Comparison of ENCODE assay signal across 9 cellular contexts in genomic region chr4:70688795-70689231, GRCh38. TPM values are rescaled to one million over a fixed set of nuclear protein-coding genes. Genes with fewer than 3 reads are reported as not detected.
DNase-seq lines count a peak whose midpoint lies in the region; ATAC-seq lines count a peak whose summit lies in the region.
"Had no signal": no experiment of that assay in that cellular context is flagged by ENCODE, and none has a peak within 500 bp of the region (broad histone marks: within the 10 kb centered on the region; RNA-seq: fewer than 3 reads in every experiment).

No MANE protein-coding gene starts in this region.

- ATAC-seq in GM18867 (IDR thresholded peaks at IDR 0.05; ENCODE audit: unreplicated experiment) = peak; percentile 1
- ATAC-seq in HG03520 (IDR thresholded peaks at IDR 0.05; ENCODE audit: unreplicated experiment) = peak; percentile 1
- ATAC-seq in stimulated activated naive B cell treated with anti-CD40 and anti-IgM and Interleukin-4, amounts not matched to agents 10 μg/mL and 1 μg/mL and 100 μg/mL, for 72 hours (replicated peaks) = peak in 1 of 2 donors; percentile 5
- ATAC-seq in GM18868 (IDR thresholded peaks at IDR 0.05; ENCODE audit: unreplicated experiment) = no peak
- ATAC-seq in GM21786 (IDR thresholded peaks at IDR 0.05; ENCODE audit: unreplicated experiment) = no peak

- peak overlapping the region; percentile 86 for H3K4me3 ChIP-seq in iPS-18c (ENCODE audit: insufficient read depth, low read depth, low read length)

- no peak for DNase-seq in activated naive CD8-positive, alpha-beta T cell treated with anti-CD3 and anti-CD28 coated beads for 36 hours
- DNase-seq in stimulated activated naive B cell treated with anti-CD40 and anti-IgM and Interleukin-4, amounts not matched to agents 10 μg/mL and 1 μg/mL and 100 μg/mL, for 72 hours = no peak
- no peak for DNase-seq in HuH-7.5 (ENCODE audit: low spot score)

- peak overlapping the region; percentile 97 for H3K27ac Mint-ChIP-seq in activated naive CD8-positive, alpha-beta T cell treated with anti-CD3 and anti-CD28 coated beads for 36 hours
- peak overlapping the region; percentile 100 for H3K27ac Mint-ChIP-seq in stimulated activated naive B cell treated with anti-CD40 and anti-IgM and Interleukin-4, amounts not matched to agents 10 μg/mL and 1 μg/mL and 100 μg/mL, for 72 hours

- no peaks in the 10 kb centered on the region for H3K9me3 Mint-ChIP-seq in activated naive CD8-positive, alpha-beta T cell treated with anti-CD3 and anti-CD28 coated beads for 36 hours
- H3K9me3 Mint-ChIP-seq in stimulated activated naive B cell treated with anti-CD40 and anti-IgM and Interleukin-4, amounts not matched to agents 10 μg/mL and 1 μg/mL and 100 μg/mL, for 72 hours = no peaks in the 10 kb centered on the region

- H3K36me3 Mint-ChIP-seq in activated naive CD8-positive, alpha-beta T cell treated with anti-CD3 and anti-CD28 coated beads for 36 hours = peaks cover 36% of the 10 kb centered on the region
- peaks cover 20 to 30% of the 10 kb centered on the region in 2 donors for H3K36me3 Mint-ChIP-seq in stimulated activated naive B cell treated with anti-CD40 and anti-IgM and Interleukin-4, amounts not matched to agents 10 μg/mL and 1 μg/mL and 100 μg/mL, for 72 hours

- peaks cover 25% of the 10 kb centered on the region for H3K4me1 Mint-ChIP-seq in activated naive CD8-positive, alpha-beta T cell treated with anti-CD3 and anti-CD28 coated beads for 36 hours
- H3K4me1 Mint-ChIP-seq in stimulated activated naive B cell treated with anti-CD40 and anti-IgM and Interleukin-4, amounts not matched to agents 10 μg/mL and 1 μg/mL and 100 μg/mL, for 72 hours = peaks cover 20 to 39% of the 10 kb centered on the region in 2 donors

- H3K4me3 Mint-ChIP-seq in activated naive CD8-positive, alpha-beta T cell treated with anti-CD3 and anti-CD28 coated beads for 36 hours = peak overlapping the region; percentile 100
- H3K4me3 Mint-ChIP-seq in stimulated activated naive B cell treated with anti-CD40 and anti-IgM and Interleukin-4, amounts not matched to agents 10 μg/mL and 1 μg/mL and 100 μg/mL, for 72 hours = peak overlapping the region; percentile 97 to 98

- no peaks in the 10 kb centered on the region for H3K9me3 ChIP-seq in iPS-18c (ENCODE audit: control insufficient read depth, insufficient read depth, low read length)

- H3K27me3 Mint-ChIP-seq in activated naive CD8-positive, alpha-beta T cell treated with anti-CD3 and anti-CD28 coated beads for 36 hours = no peaks in the 10 kb centered on the region
- H3K27me3 Mint-ChIP-seq in stimulated activated naive B cell treated with anti-CD40 and anti-IgM and Interleukin-4, amounts not matched to agents 10 μg/mL and 1 μg/mL and 100 μg/mL, for 72 hours = no peaks in the 10 kb centered on the region

RNA-seq across cellular contexts. Expression of gene UTP3, which starts 0.5 kb away (rescaled TPM):
- total RNA-seq in activated naive CD8-positive, alpha-beta T cell treated with anti-CD3 and anti-CD28 coated beads for 36 hours = 10 to 100 TPM; 46.9 to 49.7 TPM

RNA-seq across cellular contexts. Expression of gene JCHAIN, which starts 22.5 kb away (rescaled TPM):
- total RNA-seq in activated naive CD8-positive, alpha-beta T cell treated with anti-CD3 and anti-CD28 coated beads for 36 hours = not detected
- total RNA-seq: activated CD8-positive, alpha-beta memory T cell treated with anti-CD3 and anti-CD28 coated beads for 36 hours had no signal

RNA-seq across cellular contexts. Expression of gene RUFY3, which starts 33.0 kb away (rescaled TPM):
- total RNA-seq in activated naive CD8-positive, alpha-beta T cell treated with anti-CD3 and anti-CD28 coated beads for 36 hours = 10 to 100 TPM; 10.1 to 11.3 TPM

Comparison
In these comparisons a context has a peak if more than half of its experiments do, and no peak if none do; other contexts are left out.
1. ATAC-seq: peak in GM18867 (single experiment) and HG03520 (single experiment); none in GM18868 (single experiment) and GM21786 (single experiment).